1 cellular context compared by ENCODE assay signal in genomic region chr17:57284984-57285646, GRCh38.
A peak's percentile ranks its signal among the peaks of the same experiment; 100 is the strongest.
TF ChIP-seq lines count a peak whose summit lies in the region.

No MANE protein-coding gene starts in this region.

TF ChIP-seq in K562, 482 proteins besides CTCF, POLR2A, EP300 and RAD21 (continued from another document and continues in another):
- TF ChIP-seq TFE3 (CRISPR knock-in tag; IDR thresholded peaks at IDR 0.05) (no peak), TSHZ1 (CRISPR knock-in tag; IDR thresholded peaks at IDR 0.05) (no peak), MLX (CRISPR knock-in tag; conservative IDR thresholded peaks at IDR 0.05) (no peak), EZH2 (IDR thresholded peaks at IDR 0.05; ENCODE audit: borderline replicate concordance, low read depth, low read length) (no peak), CHCHD3 (CRISPR knock-in tag; IDR thresholded peaks at IDR 0.05) (no peak), CTCFL (IDR thresholded peaks at IDR 0.05; ENCODE audit: borderline replicate concordance, insufficient read depth, low read depth, low read length, poor library complexity, severe bottlenecking) (no peak), NFXL1 (CRISPR knock-in tag; IDR thresholded peaks at IDR 0.05) (no peak), SMAD4 (CRISPR knock-in tag; conservative IDR thresholded peaks at IDR 0.05) (peak; percentile 58; the same call in 1 of the 2 replicates), FOXO4 (CRISPR knock-in tag; IDR thresholded peaks at IDR 0.05) (no peak), ZNF644 (tag; IDR thresholded peaks at IDR 0.05; ENCODE audit: low read depth) (no peak), RBM25 (IDR thresholded peaks at IDR 0.05; ENCODE audit: low read depth, low read length, severe bottlenecking) (no peak), NR2C2 (CRISPR knock-in tag; IDR thresholded peaks at IDR 0.05) (no peak), NR2C2 (tag; IDR thresholded peaks at IDR 0.05) (0 out of 2 replicates have a peak, but pooled peaks have one; percentile 18), ZFP30 (CRISPR knock-in tag; IDR thresholded peaks at IDR 0.05; ENCODE audit: borderline replicate concordance) (no peak), CLOCK (CRISPR knock-in tag; IDR thresholded peaks at IDR 0.05; ENCODE audit: borderline replicate concordance) (no peak), EWSR1 (IDR thresholded peaks at IDR 0.05; ENCODE audit: borderline replicate concordance, low read depth, partially characterized antibody) (no peak), CBX8 (IDR thresholded peaks at IDR 0.05; ENCODE audit: borderline replicate concordance, extremely low read depth, low read depth, low read length, poor library complexity, severe bottlenecking) (no peak), E2F1 (CRISPR knock-in tag; IDR thresholded peaks at IDR 0.05) (no peak), CTBP1 (IDR thresholded peaks at IDR 0.05; ENCODE audit: borderline replicate concordance) (peak; percentile 82; the same call in 1 of the 2 replicates), ZBTB5 (IDR thresholded peaks at IDR 0.05) (no peak), HNRNPK (IDR thresholded peaks at IDR 0.05; ENCODE audit: low read depth, low read length, poor library complexity, severe bottlenecking) (no peak), ATF3 (IDR thresholded peaks at IDR 0.05) (no peak), ATF3 (CRISPR knock-in tag; conservative IDR thresholded peaks at IDR 0.05) (no peak), SPI1 (IDR thresholded peaks at IDR 0.05; ENCODE audit: borderline replicate concordance, low read depth, low read length) (no peak), POLR2B (IDR thresholded peaks at IDR 0.05; ENCODE audit: low read depth, partially characterized antibody) (no peak), SMAD2 (IDR thresholded peaks at IDR 0.05; ENCODE audit: low read depth, low read length) (no peak), TEAD1 (CRISPR knock-in tag; IDR thresholded peaks at IDR 0.05) (no peak), ERF (CRISPR knock-in tag; IDR thresholded peaks at IDR 0.05) (no peak), LEF1 (IDR thresholded peaks at IDR 0.05) (peak; percentile 71), NR2C1 (IDR thresholded peaks at IDR 0.05) (no peak), NR2C1 (tag; IDR thresholded peaks at IDR 0.05) (no peak), ZNF444 (CRISPR knock-in tag; IDR thresholded peaks at IDR 0.05) (no peak), CCAR2 (IDR thresholded peaks at IDR 0.05; ENCODE audit: low read depth, low read length) (no peak), CREB3L1 (IDR thresholded peaks at IDR 0.05; ENCODE audit: borderline replicate concordance, low read depth) (no peak), TSC22D4 (tag; IDR thresholded peaks at IDR 0.05) (no peak), GMEB1 (CRISPR knock-in tag; IDR thresholded peaks at IDR 0.05) (no peak), IFI16 (CRISPR knock-in tag; IDR thresholded peaks at IDR 0.05) (no peak)
